24 cellular contexts compared by ENCODE assay signal in the genomic region with DNA sequence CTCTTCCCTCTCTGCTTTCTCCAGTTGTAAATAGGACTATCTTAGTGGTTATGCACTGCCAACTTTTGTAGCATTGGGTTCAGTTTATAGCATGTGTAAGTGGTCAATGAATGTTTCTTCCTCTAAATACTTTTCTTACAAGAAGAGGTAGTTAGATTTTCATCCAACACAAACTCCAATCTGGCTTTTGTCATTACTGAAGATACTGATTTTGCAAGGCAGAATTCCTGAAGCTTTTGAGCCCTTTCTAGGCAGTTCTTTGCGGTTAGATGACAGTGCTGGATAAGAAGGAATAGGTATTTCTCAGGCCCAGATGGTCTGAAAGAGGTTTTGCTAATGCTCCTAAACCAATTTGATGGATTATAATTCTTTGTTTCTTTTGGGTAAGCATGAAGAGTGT.
DNase-seq lines count a peak whose midpoint lies in the region; TF ChIP-seq lines count a peak whose summit lies in the region.
"Had no signal": no experiment of that assay in that cellular context is flagged by ENCODE, and none has a peak within 500 bp of the region (broad histone marks: within the 10 kb centered on the region; RNA-seq: fewer than 3 reads in every experiment).

No MANE protein-coding gene starts in this region.

- DNase-seq in breast epithelium (ENCODE audit: low spot score in 2 of 2) (no peak), MCF 10A (ENCODE audit: unreplicated experiment) (no peak), adipocyte (ENCODE audit: low read depth) (peak; percentile 72), fibroblast of the aortic adventitia (ENCODE audit: low read depth) (peak; percentile 73), NCI-H1694 (lab: John Stamatoyannopoulos, UW) (no peak), amniotic stem cell (lab: John Stamatoyannopoulos, UW) (no peak), endothelial cell (ENCODE audit: low spot score) (no peak), inferior parietal cortex (ENCODE audit: extremely low spot score) (no peak)
- DNase-seq: ACHN; AML-193; C1 segment of cervical spinal cord; Calu3; CD8-positive, alpha-beta T cell; GDM1; GOT3; HCEC 1CT; KBM-7; NCI-H1092; NCI-H1436 treated with DMSO at 0.1 percent for 48 hours; NCI-H2029; NCI-H510A treated with DMSO at 0.1 percent for 48 hours; NCI-H748 treated with DMSO at 0.1 percent for 48 hours had no signal

- H3K27ac Mint-ChIP-seq in MCF 10A (ENCODE audit: low read depth, unreplicated experiment) (no peak overlapping the region), endothelial cell (ENCODE audit: unreplicated experiment) (no peak overlapping the region)
- H3K27ac Mint-ChIP-seq: CD8-positive, alpha-beta T cell had no signal

- peak overlapping the region; percentile 71 for H3K9ac ChIP-seq in adipocyte (ENCODE audit: low read length)

- H3K4me3 ChIP-seq in breast epithelium (no peak overlapping the region), adipocyte (ENCODE audit: low read length) (no peak overlapping the region), fibroblast of the aortic adventitia (ENCODE audit: low read depth, low read length) (no peak overlapping the region)

- peak overlapping the region; percentile 0 to 72 for H3K27ac ChIP-seq in breast epithelium
- H3K27ac ChIP-seq: 22Rv1, HL-60 had no signal

- TF ChIP-seq POLR2A in breast epithelium (IDR thresholded peaks at IDR 0.05) = no peak

- no TSS peak for BruUV-seq in MCF 10A (replicated peaks; lab: Mats Ljungman, UMichigan)

- H3K27me3 Mint-ChIP-seq in MCF 10A (ENCODE audit: insufficient read depth, unreplicated experiment) (no peaks in the 10 kb centered on the region), endothelial cell (ENCODE audit: unreplicated experiment) (peaks cover 3% of the 10 kb centered on the region)

- H3K4me1 ChIP-seq in breast epithelium = peaks cover 0 to 2% of the 10 kb centered on the region in 2 donors
- peaks cover 69% of the 10 kb centered on the region for H3K4me1 ChIP-seq in adipocyte (ENCODE audit: control insufficient read depth, insufficient read depth, low read length)

- H3K36me3 ChIP-seq in breast epithelium (no peaks in the 10 kb centered on the region), adipocyte (ENCODE audit: control insufficient read depth, insufficient read depth, low read length, severe bottlenecking) (no peaks in the 10 kb centered on the region)

- POLR2A ChIA-PET in MCF 10A (lab: Yijun Ruan, JAX) = no interaction called here

- peaks cover 30% of the 10 kb centered on the region for H3K4me1 Mint-ChIP-seq in MCF 10A (ENCODE audit: insufficient read depth, unreplicated experiment)
- H3K4me1 Mint-ChIP-seq in endothelial cell (ENCODE audit: unreplicated experiment) = no peaks in the 10 kb centered on the region

- H3K9me3 Mint-ChIP-seq in MCF 10A (ENCODE audit: unreplicated experiment) = no peaks in the 10 kb centered on the region
- H3K9me3 Mint-ChIP-seq in endothelial cell (ENCODE audit: unreplicated experiment) = no peaks in the 10 kb centered on the region

- TF ChIP-seq CTCF in breast epithelium (IDR thresholded peaks at IDR 0.05) (no peak), MCF 10A (IDR thresholded peaks at IDR 0.05; ENCODE audit: unreplicated experiment) (no peak), fibroblast of the aortic adventitia (IDR thresholded peaks at IDR 0.05; ENCODE audit: insufficient read depth, low read length) (no peak), endothelial cell (IDR thresholded peaks at IDR 0.05; ENCODE audit: unreplicated experiment) (no peak)

- H3K9me3 ChIP-seq in breast epithelium (no peaks in the 10 kb centered on the region), adipocyte (ENCODE audit: control insufficient read depth, low read length) (no peaks in the 10 kb centered on the region)

- H3K36me3 Mint-ChIP-seq in MCF 10A (ENCODE audit: insufficient read depth, unreplicated experiment) (peaks cover 7% of the 10 kb centered on the region), endothelial cell (ENCODE audit: low read depth, unreplicated experiment) (no peaks in the 10 kb centered on the region)
- H3K36me3 Mint-ChIP-seq: CD8-positive, alpha-beta T cell had no signal

- H3K4me3 Mint-ChIP-seq in MCF 10A (ENCODE audit: unreplicated experiment) (no peak overlapping the region), endothelial cell (ENCODE audit: unreplicated experiment) (no peak overlapping the region)
- H3K4me3 Mint-ChIP-seq: CD8-positive, alpha-beta T cell had no signal

- CTCF ChIA-PET in MCF 10A (lab: Yijun Ruan, JAX) = interaction anchor here (1.1 kb wide), 1 partner anchor 10 kb away, joined by 3 read pairs; no protein-coding TSS in a partner anchor

- H3K27me3 ChIP-seq in breast epithelium (no peaks in the 10 kb centered on the region), adipocyte (replicated peaks; ENCODE audit: control insufficient read depth, insufficient read depth, low read length) (no peaks in the 10 kb centered on the region)

- intact Hi-C loops in breast epithelium (cut with DNase I; ENCODE audit: low total_unique reads) (no loop called here), MCF 10A (cut with micrococcal nuclease) (no loop called here)

Comparison
In these comparisons a context has a peak if more than half of its experiments do, and no peak if none do; other contexts are left out.
1. DNase-seq: peak in adipocyte (single experiment) and fibroblast of the aortic adventitia (single experiment); none in breast epithelium (0 of 2), MCF 10A (single experiment), NCI-H1694 (single experiment), amniotic stem cell (single experiment), endothelial cell (single experiment) and inferior parietal cortex (single experiment).